ENCODE assay signal across 12 cellular contexts in the genomic region with DNA sequence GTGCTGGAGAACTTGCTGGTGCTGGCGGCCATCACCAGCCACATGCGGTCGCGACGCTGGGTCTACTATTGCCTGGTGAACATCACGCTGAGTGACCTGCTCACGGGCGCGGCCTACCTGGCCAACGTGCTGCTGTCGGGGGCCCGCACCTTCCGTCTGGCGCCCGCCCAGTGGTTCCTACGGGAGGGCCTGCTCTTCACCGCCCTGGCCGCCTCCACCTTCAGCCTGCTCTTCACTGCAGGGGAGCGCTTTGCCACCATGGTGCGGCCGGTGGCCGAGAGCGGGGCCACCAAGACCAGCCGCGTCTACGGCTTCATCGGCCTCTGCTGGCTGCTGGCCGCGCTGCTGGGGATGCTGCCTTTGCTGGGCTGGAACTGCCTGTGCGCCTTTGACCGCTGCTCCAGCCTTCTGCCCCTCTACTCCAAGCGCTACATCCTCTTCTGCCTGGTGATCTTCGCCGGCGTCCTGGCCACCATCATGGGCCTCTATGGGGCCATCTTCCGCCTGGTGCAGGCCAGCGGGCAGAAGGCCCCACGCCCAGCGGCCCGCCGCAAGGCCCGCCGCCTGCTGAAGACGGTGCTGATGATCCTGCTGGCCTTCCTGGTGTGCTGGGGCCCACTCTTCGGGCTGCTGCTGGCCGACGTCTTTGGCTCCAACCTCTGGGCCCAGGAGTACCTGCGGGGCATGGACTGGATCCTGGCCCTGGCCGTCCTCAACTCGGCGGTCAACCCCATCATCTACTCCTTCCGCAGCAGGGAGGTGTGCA. TPM values are rescaled to one million over a fixed set of nuclear protein-coding genes. Genes with fewer than 3 reads are reported as not detected.
DNase-seq lines count a peak whose midpoint lies in the region; ATAC-seq and TF ChIP-seq lines count a peak whose summit lies in the region.
"Had no signal": no experiment of that assay in that cellular context is flagged by ENCODE, and none has a peak within 500 bp of the region (broad histone marks: within the 10 kb centered on the region; RNA-seq: fewer than 3 reads in every experiment).

No MANE protein-coding gene starts in this region.

- no peaks in the 10 kb centered on the region for H3K9me3 ChIP-seq in BLaER1 treated with 17β-estradiol and CSF1 and Interleukin-3, amounts not matched to agents 10 nM and 100 nM (replicated peaks in 1 of 11)
- H3K9me3 ChIP-seq in lower lobe of right lung (no peaks in the 10 kb centered on the region), testis (no peaks in the 10 kb centered on the region)
- H3K9me3 ChIP-seq: tibial nerve had no signal

- H3K27me3 ChIP-seq in BLaER1 treated with 17β-estradiol and CSF1 and Interleukin-3, amounts not matched to agents 10 nM and 100 nM, result no peaks in the 10 kb centered on the region
- H3K27me3 ChIP-seq in lower lobe of right lung (ENCODE audit: low read depth) (no peaks in the 10 kb centered on the region), testis (no peaks in the 10 kb centered on the region)
- H3K27me3 ChIP-seq: tibial nerve had no signal

- H4K20me1 ChIP-seq in BLaER1 treated with 17β-estradiol and CSF1 and Interleukin-3, amounts not matched to agents 10 nM and 100 nM, result peaks cover 0 to 50% (median 45%) of the 10 kb centered on the region in 11 experiments; a peak in 18 of 22 replicates

- H3K4me3 Mint-ChIP-seq in activated CD4-positive, alpha-beta T cell treated with anti-CD3 and anti-CD28 coated beads, Interleukin-2, amount 10 ng/mL, durations not matched to agents 7 days and 5 days, result peak overlapping the region; percentile 100
- H3K4me3 Mint-ChIP-seq: nephron had no signal

- peak overlapping the region; percentile 45 to 97 (median 88) for H3K4me3 ChIP-seq in BLaER1 treated with 17β-estradiol and CSF1 and Interleukin-3, amounts not matched to agents 10 nM and 100 nM
- H3K4me3 ChIP-seq in lower lobe of right lung, result peak overlapping the region; percentile 55
- H3K4me3 ChIP-seq in testis, result no peak overlapping the region

- H3K27ac ChIP-seq in BLaER1 treated with 17β-estradiol and CSF1 and Interleukin-3, amounts not matched to agents 10 nM and 100 nM, result peak overlapping the region; percentile 89 to 98 (median 94)
- H3K27ac ChIP-seq in lower lobe of right lung (peak overlapping the region; percentile 92), testis (no peak overlapping the region)

- peak overlapping the region; percentile 84 to 96 (median 95) for H3K9ac ChIP-seq in BLaER1 treated with 17β-estradiol and CSF1 and Interleukin-3, amounts not matched to agents 10 nM and 100 nM

- no peak for TF ChIP-seq POLR2A in testis (IDR thresholded peaks at IDR 0.05)

- no peaks in the 10 kb centered on the region for H3K27me3 Mint-ChIP-seq in activated CD4-positive, alpha-beta T cell treated with anti-CD3 and anti-CD28 coated beads, Interleukin-2, amount 10 ng/mL, durations not matched to agents 7 days and 5 days

- H3K9me3 Mint-ChIP-seq in activated CD4-positive, alpha-beta T cell treated with anti-CD3 and anti-CD28 coated beads, Interleukin-2, amount 10 ng/mL, durations not matched to agents 7 days and 5 days, result no peaks in the 10 kb centered on the region
- H3K9me3 Mint-ChIP-seq: nephron had no signal

- intact Hi-C loops in lower lobe of right lung (cut with DNase I) (no loop called here), testis (cut with DNase I; ENCODE audit: low total_unique reads) (no loop called here)

- no peak for TF ChIP-seq CTCF in lower lobe of right lung (IDR thresholded peaks at IDR 0.05)
- TF ChIP-seq CTCF in testis (IDR thresholded peaks at IDR 0.05), result no peak

- ATAC-seq in GM21528 (IDR thresholded peaks at IDR 0.05; ENCODE audit: low FRiP score, unreplicated experiment) (peak; percentile 22), lower lobe of right lung (peak in 1 of 2 donors; percentile 4), GM21737 (IDR thresholded peaks at IDR 0.05; ENCODE audit: unreplicated experiment) (no peak)

- no peak for DNase-seq in activated CD4-positive, alpha-beta T cell treated with anti-CD3 and anti-CD28 coated beads, Interleukin-2, amount 10 ng/mL, durations not matched to agents 7 days and 5 days
- DNase-seq in lower lobe of right lung, result no peak
- DNase-seq in EL, result no peak
- no peak for DNase-seq in testis
- DNase-seq in AG08396 (ENCODE audit: low spot score), result no peak
- DNase-seq: dermis blood vessel endothelial cell, DMS153 had no signal

- POLR2A ChIA-PET in activated CD4-positive, alpha-beta T cell treated with anti-CD3 and anti-CD28 coated beads, Interleukin-2, amount 10 ng/mL, durations not matched to agents 7 days and 5 days (lab: Charles Lee), result interaction anchor here (0.7 kb wide), 1 partner anchor 42 kb away, joined by 3 read pairs; no protein-coding TSS in a partner anchor

- H3K36me3 Mint-ChIP-seq in activated CD4-positive, alpha-beta T cell treated with anti-CD3 and anti-CD28 coated beads, Interleukin-2, amount 10 ng/mL, durations not matched to agents 7 days and 5 days (ENCODE audit: low read depth), result peaks cover 52% of the 10 kb centered on the region

- peaks cover 59 to 81% (median 61%) of the 10 kb centered on the region in 10 experiments for H3K4me1 ChIP-seq in BLaER1 treated with 17β-estradiol and CSF1 and Interleukin-3, amounts not matched to agents 10 nM and 100 nM
- H3K4me1 ChIP-seq in lower lobe of right lung, result peaks cover 31% of the 10 kb centered on the region
- no peaks in the 10 kb centered on the region for H3K4me1 ChIP-seq in testis

- 81 to 90% methylated on average over 25 to 50 of the region's 52 CpGs for WGBS in testis, 2 donors

- H3K4me2 ChIP-seq in BLaER1 treated with 17β-estradiol and CSF1 and Interleukin-3, amounts not matched to agents 10 nM and 100 nM, result peak overlapping the region; percentile 87 to 100 (median 98)

- H3K4me1 Mint-ChIP-seq in activated CD4-positive, alpha-beta T cell treated with anti-CD3 and anti-CD28 coated beads, Interleukin-2, amount 10 ng/mL, durations not matched to agents 7 days and 5 days, result peaks cover 35% of the 10 kb centered on the region

- peak overlapping the region; percentile 98 for H3K27ac Mint-ChIP-seq in activated CD4-positive, alpha-beta T cell treated with anti-CD3 and anti-CD28 coated beads, Interleukin-2, amount 10 ng/mL, durations not matched to agents 7 days and 5 days
- H3K27ac Mint-ChIP-seq: nephron had no signal

- H3K36me3 ChIP-seq in BLaER1 treated with 17β-estradiol and CSF1 and Interleukin-3, amounts not matched to agents 10 nM and 100 nM, result peaks cover 0 to 35% (median 0%) of the 10 kb centered on the region in 11 experiments; a peak in 9 of 22 replicates
- H3K36me3 ChIP-seq in lower lobe of right lung, result no peaks in the 10 kb centered on the region
- H3K36me3 ChIP-seq in testis (ENCODE audit: low read depth, missing control alignments), result no peaks in the 10 kb centered on the region
- H3K36me3 ChIP-seq: tibial nerve had no signal

- CTCF ChIA-PET in activated CD4-positive, alpha-beta T cell treated with anti-CD3 and anti-CD28 coated beads, Interleukin-2, amount 10 ng/mL, durations not matched to agents 7 days and 5 days (lab: Charles Lee), result no interaction called here

RNA-seq across cellular contexts. Expression of a gene that starts 0.6 kb away (rescaled TPM):
- 100 to 1,000 TPM; 162 to 209 TPM for total RNA-seq in activated CD4-positive, alpha-beta T cell treated with anti-CD3 and anti-CD28 coated beads, Interleukin-2, amount 10 ng/mL, durations not matched to agents 7 days and 5 days
- total RNA-seq in lower lobe of right lung (35.7 TPM), testis (under 1 TPM; 0.39 to 0.81 TPM)
- 0.61 TPM for polyA plus RNA-seq in testis (ENCODE audit: insufficient read depth, low read depth, low replicate concordance)

RNA-seq across cellular contexts. Expression of a gene that starts 6.6 kb away (rescaled TPM):
- 10 to 100 TPM; 52.1 to 56.0 TPM for total RNA-seq in activated CD4-positive, alpha-beta T cell treated with anti-CD3 and anti-CD28 coated beads, Interleukin-2, amount 10 ng/mL, durations not matched to agents 7 days and 5 days
- total RNA-seq in lower lobe of right lung, result 68.8 TPM
- total RNA-seq in testis, result 10 to 100 TPM; 65.3 to 65.5 TPM
- polyA plus RNA-seq in testis (ENCODE audit: insufficient read depth, low read depth, low replicate concordance), result 50.2 TPM

RNA-seq across cellular contexts. Expression of a gene that starts 43.3 kb away (rescaled TPM):
- 10 to 100 TPM; 22.8 to 23.6 TPM for total RNA-seq in activated CD4-positive, alpha-beta T cell treated with anti-CD3 and anti-CD28 coated beads, Interleukin-2, amount 10 ng/mL, durations not matched to agents 7 days and 5 days
- total RNA-seq in lower lobe of right lung (24.2 TPM), testis (1 to 10 TPM; 2.5 to 3.6 TPM)
- polyA plus RNA-seq in testis (ENCODE audit: insufficient read depth, low read depth, low replicate concordance), result 4.0 TPM

RNA-seq across cellular contexts. Expression of a gene that starts 45.3 kb away (rescaled TPM):
- total RNA-seq in activated CD4-positive, alpha-beta T cell treated with anti-CD3 and anti-CD28 coated beads, Interleukin-2, amount 10 ng/mL, durations not matched to agents 7 days and 5 days, result under 1 TPM; 0.06 to 0.20 TPM
- total RNA-seq in lower lobe of right lung (not detected), testis (1 to 10 TPM; 3.1 to 8.7 TPM)
- polyA plus RNA-seq in testis (ENCODE audit: insufficient read depth, low read depth, low replicate concordance), result 6.6 TPM
- total RNA-seq: dermis blood vessel endothelial cell, tibial nerve had no signal

Comparison
In these comparisons a context has a peak if more than half of its experiments do, and no peak if none do; other contexts are left out.
1. H3K27ac ChIP-seq: peak in BLaER1 treated with 17β-estradiol and CSF1 and Interleukin-3, amounts not matched to agents 10 nM and 100 nM (11 of 11) and lower lobe of right lung (single experiment); none in testis (0 of 2).
2. H3K4me3 ChIP-seq: peak in BLaER1 treated with 17β-estradiol and CSF1 and Interleukin-3, amounts not matched to agents 10 nM and 100 nM (10 of 10) and lower lobe of right lung (single experiment); none in testis (0 of 2).
3. RNA of a gene that starts 0.6 kb away (total RNA-seq): 162 to 209 TPM in activated CD4-positive, alpha-beta T cell treated with anti-CD3 and anti-CD28 coated beads, Interleukin-2, amount 10 ng/mL, durations not matched to agents 7 days and 5 days and 35.7 TPM in lower lobe of right lung (single experiment); 0.39 to 0.81 TPM in testis; every median in the first group is over 10 times any median in the second.